Comparison of ENCODE assay signal across 8 cellular contexts in genomic region chr1:202274611-202275010, GRCh38.
DNase-seq lines count a peak whose midpoint lies in the region; ATAC-seq, FAIRE-seq and TF ChIP-seq lines count a peak whose summit lies in the region.

No MANE protein-coding gene starts in this region.

- 25% methylated on average over 1 of the region's 1 CpG for WGBS in A549 (ENCODE audit: missing lambda C conversion rate)
- WGBS in mesendoderm (ENCODE audit: extremely low coverage, insufficient coverage, low lambda C conversion rate): no CpG with 5 or more reads among the region's 1 CpG

- H2AK5ac ChIP-seq in mesendoderm (ENCODE audit: low read length): no peak overlapping the region

- H2BK15ac ChIP-seq in mesendoderm (replicated peaks; ENCODE audit: low read depth): no peak overlapping the region

- FAIRE-seq in A549 (lab: Jason Lieb, UNC): no peak

- H3K36me3 ChIP-seq in SJCRH30 (no peaks in the 10 kb centered on the region), mesendoderm (ENCODE audit: control insufficient read depth, insufficient read depth, low read length) (no peaks in the 10 kb centered on the region)

- H3K4ac ChIP-seq in mesendoderm (ENCODE audit: low read depth, low read length): no peak overlapping the region

- CTCF ChIA-PET in A549 (lab: Yijun Ruan, JAX): interaction anchor here (0.7 to 6.0 kb wide), 22 partner anchors 9 to 90 kb away, joined by 3 to 48 read pairs (median 5); partner anchors contain the start of gene LGR6

- no peak overlapping the region for H2BK5ac ChIP-seq in mesendoderm (ENCODE audit: low read length)

- no peak overlapping the region for H3K4me3 Mint-ChIP-seq in activated naive CD8-positive, alpha-beta T cell treated with anti-CD3 and anti-CD28 coated beads, Interleukin-2, amount 50 U/mL, for 24 hours

- no peak overlapping the region for H3K27ac Mint-ChIP-seq in activated naive CD8-positive, alpha-beta T cell treated with anti-CD3 and anti-CD28 coated beads, Interleukin-2, amount 50 U/mL, for 24 hours

- no peak overlapping the region for H4K5ac ChIP-seq in mesendoderm (ENCODE audit: low read length)

- POLR2A ChIA-PET in A549 (lab: Yijun Ruan, JAX): no interaction called here

- no peak overlapping the region for H4K8ac ChIP-seq in mesendoderm (ENCODE audit: low read depth, low read length)

- H3K56ac ChIP-seq in mesendoderm (ENCODE audit: low read length): no peak overlapping the region

- no peak overlapping the region for H3K9ac ChIP-seq in mesendoderm (ENCODE audit: low read length)

- H3K4me1 Mint-ChIP-seq in activated naive CD8-positive, alpha-beta T cell treated with anti-CD3 and anti-CD28 coated beads, Interleukin-2, amount 50 U/mL, for 24 hours: no peaks in the 10 kb centered on the region

- H3K9me3 ChIP-seq in A549 (no peaks in the 10 kb centered on the region), SJCRH30 (replicated peaks) (no peaks in the 10 kb centered on the region)

- DNase-seq in A549 (ENCODE audit: low read depth in 1 of 2, low spot score in 1 of 2) (peak; percentile 50 to 54), SJCRH30 (peak; percentile 35 to 53), mesendoderm (peak; percentile 59), anterior cingulate cortex (lab: John Stamatoyannopoulos, UW) (no peak)
- DNase-seq in activated naive CD8-positive, alpha-beta T cell treated with anti-CD3 and anti-CD28 coated beads, Interleukin-2, amount 50 U/mL, for 24 hours: peak; percentile 44

- H3K79me1 ChIP-seq in mesendoderm (ENCODE audit: low read length): no peaks in the 10 kb centered on the region

- no peaks in the 10 kb centered on the region for H3K9me3 Mint-ChIP-seq in activated naive CD8-positive, alpha-beta T cell treated with anti-CD3 and anti-CD28 coated beads, Interleukin-2, amount 50 U/mL, for 24 hours

- no peaks in the 10 kb centered on the region for H3K36me3 Mint-ChIP-seq in activated naive CD8-positive, alpha-beta T cell treated with anti-CD3 and anti-CD28 coated beads, Interleukin-2, amount 50 U/mL, for 24 hours (ENCODE audit: low read depth)

- H3K27me3 Mint-ChIP-seq in activated naive CD8-positive, alpha-beta T cell treated with anti-CD3 and anti-CD28 coated beads, Interleukin-2, amount 50 U/mL, for 24 hours: peaks cover 4% of the 10 kb centered on the region

- H3K18ac ChIP-seq in mesendoderm (ENCODE audit: low read length): no peak overlapping the region

- no peak overlapping the region for H3K4me3 ChIP-seq in A549
- H3K4me3 ChIP-seq in SJCRH30: no peak overlapping the region
- no peak overlapping the region for H3K4me3 ChIP-seq in mesendoderm (ENCODE audit: low read length)

- H3K4me1 ChIP-seq in A549 (no peaks in the 10 kb centered on the region), SJCRH30 (no peaks in the 10 kb centered on the region), mesendoderm (ENCODE audit: control insufficient read depth, low read depth, low read length) (no peaks in the 10 kb centered on the region)

- H2BK120ac ChIP-seq in mesendoderm (ENCODE audit: low read depth, low read length): no peak overlapping the region

- H3K27me3 ChIP-seq in SJCRH30: peaks cover 20% of the 10 kb centered on the region
- no peaks in the 10 kb centered on the region for H3K27me3 ChIP-seq in mesendoderm (ENCODE audit: insufficient read depth, low read length, poor library complexity)

- peak; percentile 57 for TF ChIP-seq CTCF in A549 (IDR thresholded peaks at IDR 0.05)
- peak; percentile 72 for TF ChIP-seq CTCF in GM12873 (IDR thresholded peaks at IDR 0.05; ENCODE audit: insufficient read depth, low read depth, low read length, missing control alignments)

- no peak for TF ChIP-seq EP300 in A549 (IDR thresholded peaks at IDR 0.05)

- no peak for TF ChIP-seq POLR2A in A549 (IDR thresholded peaks at IDR 0.05; ENCODE audit: low read length)

- TF ChIP-seq RAD21 in A549 (conservative IDR thresholded peaks at IDR 0.05 in 1 of 2, IDR thresholded peaks at IDR 0.05 in 1 of 2): peak; percentile 58 to 78

- H3K27ac ChIP-seq in A549 (no peak overlapping the region), SJCRH30 (no peak overlapping the region), mesendoderm (ENCODE audit: low read depth, low read length) (no peak overlapping the region)

- ATAC-seq in A549 (peak in 1 of 2 experiments; percentile 87; a peak in 3 of 6 replicates), GM18519 (IDR thresholded peaks at IDR 0.05; ENCODE audit: low FRiP score, unreplicated experiment) (no peak), GM18870 (IDR thresholded peaks at IDR 0.05; ENCODE audit: unreplicated experiment) (no peak)
- ATAC-seq in activated naive CD8-positive, alpha-beta T cell treated with anti-CD3 and anti-CD28 coated beads, Interleukin-2, amount 50 U/mL, for 24 hours: no peak

- no peak overlapping the region for H3K23ac ChIP-seq in mesendoderm (ENCODE audit: low read length)

- no peaks in the 10 kb centered on the region for H3K79me2 ChIP-seq in mesendoderm (ENCODE audit: control insufficient read depth, insufficient read depth, low read length)

- H3K4me2 ChIP-seq in A549: no peak overlapping the region
- H3K4me2 ChIP-seq in mesendoderm (ENCODE audit: low read length): no peak overlapping the region

TF ChIP-seq in A549, 52 proteins besides CTCF, POLR2A, EP300 and RAD21:
- TF ChIP-seq SMC3 (IDR thresholded peaks at IDR 0.05): peak; percentile 72
- TF ChIP-seq CBX2 (IDR thresholded peaks at IDR 0.05; ENCODE audit: borderline replicate concordance, low read depth): no peak
- no peak for TF ChIP-seq JUNB (IDR thresholded peaks at IDR 0.05)
TF ChIP-seq in A549: peak in this region for 1.

Comparison
In these comparisons a context has a peak if more than half of its experiments do, and no peak if none do; other contexts are left out.
1. DNase-seq: peak in A549 (2 of 2), SJCRH30 (2 of 2), activated naive CD8-positive, alpha-beta T cell treated with anti-CD3 and anti-CD28 coated beads, Interleukin-2, amount 50 U/mL, for 24 hours (single experiment) and mesendoderm (single experiment); none in anterior cingulate cortex (0 of 58).